In the genomic region with DNA sequence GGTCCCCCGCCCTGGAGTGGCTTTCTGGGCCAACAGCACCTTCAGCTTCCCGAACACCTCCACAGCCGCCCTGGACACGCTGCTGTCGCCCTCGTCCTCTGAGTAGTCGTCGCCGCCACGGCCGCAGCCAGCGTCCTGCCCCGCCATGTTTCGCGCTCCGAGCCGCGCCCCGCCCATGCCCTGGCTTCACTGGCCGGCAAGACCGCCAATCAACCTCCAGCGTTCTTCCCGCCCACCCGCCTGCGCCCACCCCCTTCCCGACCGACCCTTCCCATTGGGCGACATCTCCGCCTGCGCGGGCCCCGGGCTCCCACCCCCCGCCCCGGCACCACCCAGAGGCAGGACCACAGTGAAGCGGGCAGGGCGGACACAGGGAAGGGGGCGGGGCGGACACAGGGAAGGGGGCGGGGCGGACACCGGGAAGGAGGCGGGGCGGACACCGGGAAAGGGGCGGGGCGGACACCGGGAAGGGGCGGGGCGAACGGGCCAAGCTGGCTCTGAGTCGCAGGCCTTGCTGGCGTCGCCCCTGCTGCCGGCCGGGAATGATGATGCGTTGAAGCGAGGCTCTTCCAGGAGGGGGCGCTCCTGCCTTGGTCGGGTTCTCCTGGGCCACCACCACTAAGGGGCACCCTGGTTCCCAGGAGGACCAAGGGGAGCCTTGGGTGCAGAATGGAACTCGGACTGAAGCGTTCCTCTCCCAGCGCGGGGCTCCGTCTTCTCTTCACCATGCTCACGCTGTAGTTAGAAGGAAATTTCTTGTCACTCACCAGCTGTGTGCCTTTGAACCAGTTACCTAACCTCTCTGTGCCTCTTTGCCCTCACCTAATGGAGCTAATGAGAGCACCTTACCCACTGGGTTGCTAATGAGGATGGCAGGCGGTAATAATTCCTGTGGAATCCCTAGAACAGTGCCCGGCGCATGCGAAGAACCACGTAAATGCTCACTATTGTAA, we compare ENCODE assay signal across 8 cellular contexts. TPM values are rescaled to one million over a fixed set of nuclear protein-coding genes. Genes with fewer than 3 reads are reported as not detected.
A peak's percentile ranks its signal among the peaks of the same experiment; 100 is the strongest.
DNase-seq lines count a peak whose midpoint lies in the region; ATAC-seq and TF ChIP-seq lines count a peak whose summit lies in the region.

Gene HAUS7 (minus strand): TSS at position 166 of the 953 bp plus-strand sequence. CDS start 19 bp downstream, at position 147.

- peaks cover 7% of the 10 kb centered on the region for H3K36me3 Mint-ChIP-seq in activated B cell treated with CpG ODN at 0.5 μM for 24 hours (ENCODE audit: low read depth)

- H3K9me3 Mint-ChIP-seq in activated B cell treated with CpG ODN at 0.5 μM for 24 hours, result no peaks in the 10 kb centered on the region

- H3K4me1 Mint-ChIP-seq in activated B cell treated with CpG ODN at 0.5 μM for 24 hours, result peaks cover 16% of the 10 kb centered on the region

- H3K27ac Mint-ChIP-seq in activated B cell treated with CpG ODN at 0.5 μM for 24 hours, result peak within 1 kb of the TSS; percentile 66

- intact Hi-C loops in activated B cell treated with CpG ODN at 0.5 μM for 24 hours (cut with micrococcal nuclease), result loop anchor here (1.0 to 2.0 kb wide), 6 partner anchors 37 to 529 kb away; partner anchors contain the start of genes ABCD1, BCAP31, IDH3G and SSR4

- CTCF ChIA-PET in activated B cell treated with CpG ODN at 0.5 μM for 24 hours (lab: Charles Lee), result interaction anchor here (0.7 to 1.3 kb wide), 3 partner anchors 37 to 438 kb away, joined by 3 to 8 read pairs (median 3); no protein-coding TSS in a partner anchor

- TF ChIP-seq CTCF in AG09319 (IDR thresholded peaks at IDR 0.05; ENCODE audit: low read depth, low read length) (peak; percentile 69), activated B cell treated with CpG ODN at 0.5 μM for 24 hours (IDR thresholded peaks at IDR 0.05) (no peak), cardiac fibroblast (IDR thresholded peaks at IDR 0.05; ENCODE audit: low read depth, low read length) (peak; percentile 66)

- peak within 1 kb of the TSS; percentile 83 for H3K4me3 Mint-ChIP-seq in activated B cell treated with CpG ODN at 0.5 μM for 24 hours

- POLR2A ChIA-PET in activated B cell treated with CpG ODN at 0.5 μM for 24 hours (lab: Charles Lee), result interaction anchor here (0.7 to 1.3 kb wide), 3 partner anchors 35 to 438 kb away, joined by 3 to 12 read pairs (median 3); no protein-coding TSS in a partner anchor

- DNase-seq in AG09319 (ENCODE audit: extremely low read depth, low read depth) (peak; percentile 77), NCI-H226 (peak; percentile 66), activated B cell treated with CpG ODN at 0.5 μM for 24 hours (peak; percentile 69), cardiac fibroblast (ENCODE audit: low read depth in 2 of 2) (peak; percentile 89 to 95), iris pigment epithelial cell (ENCODE audit: low read depth) (peak; percentile 89)
- DNase-seq in stimulated activated CD4-positive, alpha-beta T cell treated with anti-CD3 and anti-CD28 coated beads, Interleukin-12 subunit alpha, Interleukin-12 subunit beta, amount 100 ng/mL, for 24 hours (ENCODE audit: low read depth in 2 of 2), result peak; percentile 75 to 81

- ATAC-seq in GM19023 (IDR thresholded peaks at IDR 0.05; ENCODE audit: unreplicated experiment) (peak; percentile 83), HG03196 (IDR thresholded peaks at IDR 0.05; ENCODE audit: unreplicated experiment) (peak; percentile 80), activated B cell treated with CpG ODN at 0.5 μM for 24 hours (ENCODE audit: low read depth) (peak; percentile 88)

- H3K27me3 Mint-ChIP-seq in activated B cell treated with CpG ODN at 0.5 μM for 24 hours, result no peaks in the 10 kb centered on the region

- H3K4me3 ChIP-seq in cardiac fibroblast (replicated peaks in 1 of 2; ENCODE audit: low read depth in 2 of 2, low read length in 2 of 2), result peak within 1 kb of the TSS; percentile 64 to 70

RNA-seq across cellular contexts. Expression of gene HAUS7, which starts in this region (rescaled TPM):
- 39.2 and 42.7 TPM in 2 replicates for total RNA-seq in activated B cell treated with CpG ODN at 0.5 μM for 24 hours

Comparison
In these comparisons a context has a peak if more than half of its experiments do, and no peak if none do; other contexts are left out.
1. Peak in every context shown above with its lines: DNase-seq, ATAC-seq and H3K4me3 ChIP-seq.